In genomic region chr6:153705429-153705828, GRCh38 we compare ENCODE assay signal across 26 cellular contexts.
"Had no signal": no experiment of that assay in that cellular context is flagged by ENCODE, and none has a peak within 500 bp of the region (broad histone marks: within the 10 kb centered on the region; RNA-seq: fewer than 3 reads in every experiment).

No MANE protein-coding gene starts in this region.

- H3K27ac ChIP-seq: colonic mucosa, coronary artery, dorsolateral prefrontal cortex, epithelial cell of prostate, esophagus muscularis mucosa, esophagus squamous epithelium, foreskin keratinocyte, gastrocnemius medialis, gastroesophageal sphincter, heart left ventricle, heart right ventricle had no signal

- H3K4me1 ChIP-seq: colonic mucosa, esophagus muscularis mucosa, esophagus squamous epithelium, foreskin keratinocyte, gastrocnemius medialis, gastroesophageal sphincter, heart left ventricle, heart right ventricle had no signal

- H3K4me3 ChIP-seq: colonic mucosa, coronary artery, dorsolateral prefrontal cortex, esophagus muscularis mucosa, esophagus squamous epithelium, gastrocnemius medialis, gastroesophageal sphincter, heart left ventricle, heart right ventricle had no signal

- H3K9me3 ChIP-seq: colonic mucosa, gastrocnemius medialis had no signal

- H3K36me3 ChIP-seq: colonic mucosa, esophagus muscularis mucosa, esophagus squamous epithelium, gastrocnemius medialis, gastroesophageal sphincter, heart left ventricle, heart right ventricle had no signal

- H3K27me3 ChIP-seq: colonic mucosa, esophagus muscularis mucosa, esophagus squamous epithelium, foreskin keratinocyte, gastrocnemius medialis, gastroesophageal sphincter, heart left ventricle, heart right ventricle had no signal

- DNase-seq: colonic mucosa; cortex of kidney; dermis blood vessel endothelial cell; dorsolateral prefrontal cortex; effector CD4-positive, alpha-beta T cell; effector CD8-positive, alpha-beta T cell; effector memory CD4-positive, alpha-beta T cell; effector memory CD8-positive, alpha-beta T cell; endodermal cell; erythroblast; esophagus squamous epithelium; foreskin fibroblast; foreskin keratinocyte; foreskin melanocyte; gastrocnemius medialis; glutamatergic neuron; head of caudate nucleus; heart left ventricle; heart right ventricle had no signal

- FAIRE-seq: colon, endothelial cell of umbilical vein had no signal

- ATAC-seq: effector memory CD8-positive, alpha-beta T cell; esophagus mucosa; foreskin keratinocyte; gastrocnemius medialis; gastroesophageal sphincter; heart left ventricle; heart right ventricle had no signal
